Comparison of ENCODE assay signal across 8 cellular contexts in the genomic region with DNA sequence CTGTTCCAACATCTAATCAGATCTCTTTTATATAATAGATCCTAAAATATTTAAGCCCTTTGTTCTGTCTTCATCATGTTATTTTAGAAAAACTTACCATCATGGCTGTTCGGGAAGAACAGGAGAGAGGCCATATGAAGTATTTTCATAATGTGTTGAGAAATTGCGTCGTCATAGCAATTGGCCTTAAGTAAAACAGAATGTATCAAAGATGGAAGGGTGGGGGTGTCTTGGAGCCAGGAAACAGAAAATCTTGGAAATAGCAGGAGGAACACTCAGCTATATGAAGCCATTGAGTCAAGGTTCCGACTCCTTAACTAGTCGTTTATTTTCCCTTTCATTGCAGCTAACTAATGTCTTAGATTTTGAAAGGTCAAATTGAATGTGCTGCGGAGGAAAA. TPM values are rescaled to one million over a fixed set of nuclear protein-coding genes. Genes with fewer than 3 reads are reported as not detected.
DNase-seq lines count a peak whose midpoint lies in the region; ATAC-seq and TF ChIP-seq lines count a peak whose summit lies in the region.

No MANE protein-coding gene starts in this region.

- peak overlapping the region; percentile 91 for H3K4me2 ChIP-seq in OCI-LY3 (ENCODE audit: low read length)

- ATAC-seq in HG03095 (IDR thresholded peaks at IDR 0.05; ENCODE audit: unreplicated experiment) (no peak), GM18861 (IDR thresholded peaks at IDR 0.05; ENCODE audit: unreplicated experiment) (no peak)

- H2AFZ ChIP-seq in OCI-LY3 (ENCODE audit: low read depth, low read length), result no peak overlapping the region

- DNase-seq in Daoy (ENCODE audit: low read depth) (peak; percentile 35), esophagus squamous epithelium (lab: John Stamatoyannopoulos, UW) (no peak), putamen (ENCODE audit: low spot score) (peak; percentile 40), epidermal melanocyte (ENCODE audit: insufficient read length, low spot score) (no peak), NCI-H2029 treated with DMSO at 0.1 percent for 48 hours (lab: John Stamatoyannopoulos, UW) (no peak)

- H3K27ac ChIP-seq in OCI-LY3 (ENCODE audit: low read length), result no peak overlapping the region
- peak overlapping the region; percentile 91 to 99 (median 96) for H3K27ac ChIP-seq in esophagus squamous epithelium

- no peak for TF ChIP-seq POLR2A in esophagus squamous epithelium (IDR thresholded peaks at IDR 0.05)

- H3K4me1 ChIP-seq in OCI-LY3 (ENCODE audit: low read length) (peaks cover 29% of the 10 kb centered on the region), esophagus squamous epithelium (peaks cover 39 to 76% (median 62%) of the 10 kb centered on the region in 3 donors)

- WGBS in esophagus squamous epithelium, 2 donors, result 22 to 34% methylated on average over 6 of the region's 6 CpGs

- no peaks in the 10 kb centered on the region for H3K27me3 ChIP-seq in OCI-LY3 (ENCODE audit: low read depth, low read length)
- no peaks in the 10 kb centered on the region for H3K27me3 ChIP-seq in esophagus squamous epithelium

- intact Hi-C loops in esophagus squamous epithelium (cut with DNase I), result no loop called here

- peak overlapping the region; percentile 80 for H3K9ac ChIP-seq in OCI-LY3 (ENCODE audit: low read length)

- H3K36me3 ChIP-seq in OCI-LY3 (replicated peaks; ENCODE audit: low read depth, low read length) (peaks cover 2% of the 10 kb centered on the region), esophagus squamous epithelium (no peaks in the 10 kb centered on the region)

- H3K9me3 ChIP-seq in OCI-LY3 (ENCODE audit: insufficient read depth, low read length), result no peaks in the 10 kb centered on the region
- no peaks in the 10 kb centered on the region for H3K9me3 ChIP-seq in esophagus squamous epithelium

- TF ChIP-seq CTCF in OCI-LY3 (IDR thresholded peaks at IDR 0.05; ENCODE audit: low read depth, low read length) (no peak), esophagus squamous epithelium (IDR thresholded peaks at IDR 0.05) (no peak)

- peaks cover 44% of the 10 kb centered on the region for H3K79me2 ChIP-seq in OCI-LY3 (ENCODE audit: low read length)

- peak overlapping the region; percentile 94 for H3K4me3 ChIP-seq in OCI-LY3 (ENCODE audit: low read length)
- H3K4me3 ChIP-seq in esophagus squamous epithelium, result peak overlapping the region; percentile 70 to 97 (median 84)

- peaks cover 29% of the 10 kb centered on the region; the same call in 1 of the 2 replicates for H4K20me1 ChIP-seq in OCI-LY3 (ENCODE audit: insufficient read depth, low read length)

RNA-seq across cellular contexts. Expression of gene SPTAN1, which starts 1.3 kb away (rescaled TPM):
- 161 and 164 TPM in 2 replicates for total RNA-seq in Daoy (2014; rRNA removed; shearing (Covaris generic))
- 100 to 1,000 TPM in 3 of 4 donors, 10 to 100 TPM in 1; 97.8 to 233 (median 160) TPM for total RNA-seq in esophagus squamous epithelium

RNA-seq across cellular contexts. Expression of gene GLE1, which starts 49.2 kb away (rescaled TPM):
- total RNA-seq in Daoy (2014; rRNA removed; shearing (Covaris generic)), result 56.6 and 58.3 TPM in 2 replicates
- total RNA-seq in esophagus squamous epithelium, result 10 to 100 TPM; 21.4 to 31.2 (median 24.4) TPM

Comparison
In these comparisons a context has a peak if more than half of its experiments do, and no peak if none do; other contexts are left out.
1. DNase-seq: peak in Daoy (single experiment) and putamen (single experiment); none in esophagus squamous epithelium (single experiment), epidermal melanocyte (single experiment) and NCI-H2029 treated with DMSO at 0.1 percent for 48 hours (single experiment).